In the genomic region with DNA sequence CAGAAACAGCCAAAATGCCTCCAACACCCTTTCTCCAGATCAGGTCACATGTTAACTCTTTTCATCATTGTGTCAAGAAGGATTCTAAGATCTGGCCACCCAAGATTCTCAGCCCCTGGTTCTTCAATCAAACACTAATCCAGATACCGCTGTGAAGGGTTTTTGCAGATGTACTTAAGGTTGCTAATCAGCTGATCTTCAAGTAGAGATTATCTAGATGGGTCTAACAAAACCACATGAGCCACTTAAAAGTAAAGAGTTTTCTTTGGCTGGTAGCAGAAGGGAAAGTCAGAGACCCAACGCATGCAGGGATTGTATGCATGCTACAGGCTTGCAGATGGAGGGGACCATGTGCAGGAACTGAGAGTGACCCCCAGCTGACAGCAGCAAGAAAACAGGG, we compare ENCODE assay signal across 21 cellular contexts.
DNase-seq lines count a peak whose midpoint lies in the region; ATAC-seq lines count a peak whose summit lies in the region.
"Had no signal": no experiment of that assay in that cellular context is flagged by ENCODE, and none has a peak within 500 bp of the region (broad histone marks: within the 10 kb centered on the region; RNA-seq: fewer than 3 reads in every experiment).

No MANE protein-coding gene starts in this region.

- POLR2A ChIA-PET in activated CD4-positive, alpha-beta memory T cell treated with anti-CD3 and anti-CD28 coated beads, Interleukin-2, amount 10 ng/mL, durations not matched to agents 7 days and 5 days (lab: Charles Lee): no interaction called here

- H3K27me3 Mint-ChIP-seq in activated CD4-positive, alpha-beta memory T cell treated with anti-CD3 and anti-CD28 coated beads, Interleukin-2, amount 10 ng/mL, durations not matched to agents 7 days and 5 days: peaks cover 13% of the 10 kb centered on the region

- H3K36me3 Mint-ChIP-seq in activated CD4-positive, alpha-beta memory T cell treated with anti-CD3 and anti-CD28 coated beads, Interleukin-2, amount 10 ng/mL, durations not matched to agents 7 days and 5 days (ENCODE audit: low read depth): no peaks in the 10 kb centered on the region
- H3K36me3 Mint-ChIP-seq: CD14-positive monocyte; CD8-positive, alpha-beta memory T cell had no signal

- no peak overlapping the region for H3K27ac Mint-ChIP-seq in activated CD4-positive, alpha-beta memory T cell treated with anti-CD3 and anti-CD28 coated beads, Interleukin-2, amount 10 ng/mL, durations not matched to agents 7 days and 5 days
- H3K27ac Mint-ChIP-seq: CD14-positive monocyte; CD4-positive, alpha-beta T cell; CD8-positive, alpha-beta memory T cell had no signal

- peak; percentile 67 for DNase-seq in Jurkat, Clone E6-1 (ENCODE audit: low read depth, low spot score)
- peak; percentile 48 for DNase-seq in NCI-H82 (lab: John Stamatoyannopoulos, UW)
- peak; percentile 14 for DNase-seq in islet precursor cell
- DNase-seq in activated CD4-positive, alpha-beta memory T cell treated with anti-CD3 and anti-CD28 coated beads, Interleukin-2, amount 10 ng/mL, durations not matched to agents 7 days and 5 days: no peak
- no peak for DNase-seq in NCI-H226
- DNase-seq: 8988T; ACHN; AML-193; BE2C; CD4-positive, alpha-beta T cell; CD8-positive, alpha-beta memory T cell; DMS 273 treated with DMSO at 0.1 percent for 48 hours; DMS79; GF-D8; GM23248; H7; HCEC 1CT had no signal

- peaks cover 2% of the 10 kb centered on the region for H3K9me3 Mint-ChIP-seq in activated CD4-positive, alpha-beta memory T cell treated with anti-CD3 and anti-CD28 coated beads, Interleukin-2, amount 10 ng/mL, durations not matched to agents 7 days and 5 days
- H3K9me3 Mint-ChIP-seq: CD4-positive, alpha-beta T cell had no signal

- ATAC-seq in GM19328 (IDR thresholded peaks at IDR 0.05; ENCODE audit: unreplicated experiment): no peak
- ATAC-seq: A549 had no signal

- H3K4me3 ChIP-seq in Jurkat, Clone E6-1 (ENCODE audit: low read length): no peak overlapping the region
- H3K4me3 ChIP-seq: A549; BLaER1 treated with 17β-estradiol and CSF1 and Interleukin-3, amounts not matched to agents 10 nM and 100 nM; GM23248 had no signal

- H3K4me1 Mint-ChIP-seq in activated CD4-positive, alpha-beta memory T cell treated with anti-CD3 and anti-CD28 coated beads, Interleukin-2, amount 10 ng/mL, durations not matched to agents 7 days and 5 days: no peaks in the 10 kb centered on the region
- H3K4me1 Mint-ChIP-seq: CD14-positive monocyte; CD8-positive, alpha-beta memory T cell had no signal

- CTCF ChIA-PET in activated CD4-positive, alpha-beta memory T cell treated with anti-CD3 and anti-CD28 coated beads, Interleukin-2, amount 10 ng/mL, durations not matched to agents 7 days and 5 days (lab: Charles Lee): no interaction called here

- H3K4me3 Mint-ChIP-seq in activated CD4-positive, alpha-beta memory T cell treated with anti-CD3 and anti-CD28 coated beads, Interleukin-2, amount 10 ng/mL, durations not matched to agents 7 days and 5 days: no peak overlapping the region
- H3K4me3 Mint-ChIP-seq: CD14-positive monocyte; CD4-positive, alpha-beta T cell; CD8-positive, alpha-beta memory T cell had no signal

Comparison
In these comparisons a context has a peak if more than half of its experiments do, and no peak if none do; other contexts are left out.
1. DNase-seq: peak in Jurkat, Clone E6-1 (single experiment), NCI-H82 (single experiment) and islet precursor cell (single experiment); none in activated CD4-positive, alpha-beta memory T cell treated with anti-CD3 and anti-CD28 coated beads, Interleukin-2, amount 10 ng/mL, durations not matched to agents 7 days and 5 days (single experiment) and NCI-H226 (single experiment).